In genomic region chr3:129120254-129121004, GRCh38 we compare ENCODE assay signal across 1 cellular context.
TF ChIP-seq lines count a peak whose summit lies in the region.

No MANE protein-coding gene starts in this region.

TF ChIP-seq in A549, 52 proteins besides CTCF, POLR2A, EP300 and RAD21 (continued from another document):
- TF ChIP-seq REST (IDR thresholded peaks at IDR 0.05) (no peak), SREBF2 (IDR thresholded peaks at IDR 0.05) (no peak), FOSL2 (IDR thresholded peaks at IDR 0.05) (no peak), FOSL2 (CRISPR knock-in tag; IDR thresholded peaks at IDR 0.05) (no peak), RCOR1 (IDR thresholded peaks at IDR 0.05; ENCODE audit: low read depth, low read length) (no peak), NR3C1 (IDR thresholded peaks at IDR 0.05) (no peak), HMGXB4 (CRISPR knock-in tag; IDR thresholded peaks at IDR 0.05; ENCODE audit: borderline replicate concordance) (no peak), RARB (CRISPR knock-in tag; IDR thresholded peaks at IDR 0.05) (no peak)
